In genomic region chr4:3955361-3956164, GRCh38 we compare ENCODE assay signal across 8 cellular contexts.
DNase-seq lines count a peak whose midpoint lies in the region; ATAC-seq and TF ChIP-seq lines count a peak whose summit lies in the region.
"Not testable (repeated sequence)": the region's sequence is repeated elsewhere in the genome, so short reads cannot be mapped to it uniquely, and the experiment has no call there.

No MANE protein-coding gene starts in this region.

- not testable (repeated sequence) for H3K9me1 ChIP-seq in IMR-90 (ENCODE audit: insufficient read depth, low read length)

- H3K9me3 ChIP-seq in IMR-90 (ENCODE audit: control insufficient read depth, insufficient read depth, low read length); OCI-LY7 (ENCODE audit: low read length): not testable (repeated sequence)

- not testable (repeated sequence) for H2BK20ac ChIP-seq in IMR-90 (ENCODE audit: low read depth, low read length)

- H2AFZ ChIP-seq in IMR-90 (replicated peaks; ENCODE audit: low read length, poor library complexity) (peak overlapping the region; percentile 82), OCI-LY7 (ENCODE audit: low read length) (peak overlapping the region; percentile 42; the same call in 1 of the 2 replicates)

- ATAC-seq in GM21529 (IDR thresholded peaks at IDR 0.05; ENCODE audit: unreplicated experiment) (peak; percentile 99), IMR-90 (ENCODE audit: low read depth) (peak; percentile 100)

- in situ Hi-C loops in IMR-90 (cut with MboI; ENCODE audit: low sequenced_read_pairs): not testable (repeated sequence)

- peak overlapping the region; percentile 78 for H3K9ac ChIP-seq in IMR-90 (ENCODE audit: low read depth, low read length)

- not testable (repeated sequence) for H3K36me3 ChIP-seq in IMR-90 (ENCODE audit: control insufficient read depth, insufficient read depth, low read length); OCI-LY7 (ENCODE audit: insufficient read depth, low read length)

- POLR2A ChIA-PET in IMR-90 (lab: Charles Lee; ENCODE audit: unreplicated experiment): not testable (repeated sequence)
- POLR2A ChIA-PET in OCI-LY7 (lab: Charles Lee): interaction anchor here (0.7 kb wide), 1 partner anchor 568 kb away, joined by 5 read pairs; no protein-coding TSS in a partner anchor

- H3K4me2 ChIP-seq in IMR-90 (ENCODE audit: low read depth, low read length) (0 out of 2 replicates have a peak overlapping the region, but pooled peaks have one; percentile 10), OCI-LY7 (ENCODE audit: low read length) (peak overlapping the region; percentile 73)

- 0 out of 2 replicates have a peak overlapping the region, but pooled peaks have one; percentile 59 for H3K56ac ChIP-seq in IMR-90 (ENCODE audit: extremely low read depth, insufficient read depth, low read length)

- 0% methylated on average over 10 of the region's 56 CpGs; no CpG with 5 or more reads in 1 of the 2 experiments for WGBS in IMR-90 (ENCODE audit: extremely low coverage in 2 of 2, insufficient read length in 1 of 2), 2 experiments

- not testable (repeated sequence) for H3K4ac ChIP-seq in IMR-90 (ENCODE audit: low read depth, low read length)

- DNase-seq in DMS 273 (lab: John Stamatoyannopoulos, UW; ENCODE audit: unreplicated experiment) (peak; percentile 98), IMR-90 (peak; percentile 98), OCI-LY7 (ENCODE audit: low spot score) (peak; percentile 98), epithelial cell of proximal tubule (ENCODE audit: low read depth) (peak; percentile 78), mucosa of gallbladder (ENCODE audit: low spot score) (peak; percentile 99)
- DNase-seq in activated T-cell treated with anti-CD3 and anti-CD28 coated beads, Interleukin-2, amount 50 U/mL, for 1 hour: peak; percentile 97
- peak; percentile 96 to 98 for DNase-seq in stimulated activated CD8-positive, alpha-beta memory T cell treated with anti-CD3 and anti-CD28 coated beads, Interleukin-4, amount 100 ng/mL, for 4 hours (ENCODE audit: low read depth in 2 of 2, low spot score in 1 of 2)

- not testable (repeated sequence) for H2AK5ac ChIP-seq in IMR-90 (ENCODE audit: low read depth, low read length)

- CTCF ChIA-PET in IMR-90 (lab: Yijun Ruan, JAX): not testable (repeated sequence)
- CTCF ChIA-PET in OCI-LY7 (lab: Charles Lee; ENCODE audit: unreplicated experiment): interaction anchor here (0.7 kb wide), 1 partner anchor 441 kb away, joined by 4 read pairs; no protein-coding TSS in a partner anchor

- TF ChIP-seq POLR2A in IMR-90 (IDR thresholded peaks at IDR 0.05; ENCODE audit: low read depth, low read length): not testable (repeated sequence)

- not testable (repeated sequence) for H3K14ac ChIP-seq in IMR-90 (replicated peaks; ENCODE audit: low read depth, low read length)

- 0 out of 2 replicates have a peak overlapping the region, but pooled peaks have one; percentile 23 for H2BK120ac ChIP-seq in IMR-90 (ENCODE audit: low read depth, low read length)

- peak overlapping the region; percentile 56 for H3K4me3 ChIP-seq in IMR-90 (ENCODE audit: insufficient read depth, low read depth, low read length)
- H3K4me3 ChIP-seq in OCI-LY7 (ENCODE audit: low read depth, low read length, poor library complexity, severe bottlenecking): peak overlapping the region; percentile 70
- H3K4me3 ChIP-seq in epithelial cell of proximal tubule (ENCODE audit: low read depth, low read length): peak overlapping the region; percentile 79

- intact Hi-C loops in IMR-90 (cut with micrococcal nuclease): not testable (repeated sequence)
- intact Hi-C loops in OCI-LY7 (cut with micrococcal nuclease; ENCODE audit: unreplicated experiment): loop anchor here (10.0 kb wide), 1 partner anchor 389 kb away; no protein-coding TSS in a partner anchor

- not testable (repeated sequence) for H4K5ac ChIP-seq in IMR-90 (ENCODE audit: low read depth, low read length)

- peak overlapping the region; percentile 96 for H2BK5ac ChIP-seq in IMR-90 (ENCODE audit: low read depth, low read length, poor library complexity, severe bottlenecking)

- H4K8ac ChIP-seq in IMR-90 (ENCODE audit: low read depth in 2 of 2, low read length in 2 of 2): peak overlapping the region in 1 of 2 experiments; percentile 84; a peak in 2 of 4 replicates

- H3K4me1 ChIP-seq in IMR-90 (ENCODE audit: control insufficient read depth, insufficient read depth, low read length); OCI-LY7 (ENCODE audit: insufficient read depth, low read length, poor library complexity, severe bottlenecking): not testable (repeated sequence)

- H3K79me1 ChIP-seq in IMR-90 (ENCODE audit: low read depth in 1 of 2, low read length in 2 of 2): not testable (repeated sequence)

- H3K27me3 ChIP-seq in IMR-90 (ENCODE audit: control insufficient read depth, insufficient read depth, low read length): not testable (repeated sequence)

- H4K91ac ChIP-seq in IMR-90 (ENCODE audit: insufficient read depth, low read depth, low read length): 0 out of 2 replicates have a peak overlapping the region, but pooled peaks have one; percentile 7

- H2BK15ac ChIP-seq in IMR-90 (ENCODE audit: low read depth, low read length): not testable (repeated sequence)

- H3K23ac ChIP-seq in IMR-90 (ENCODE audit: low read depth, low read length): not testable (repeated sequence)

- BruUV-seq in IMR-90 (replicated peaks; lab: Mats Ljungman, UMichigan); OCI-LY7 (replicated peaks; lab: Mats Ljungman, UMichigan): not testable (repeated sequence)

- not testable (repeated sequence) for H4K20me1 ChIP-seq in IMR-90 (ENCODE audit: insufficient read depth, low read length); OCI-LY7 (ENCODE audit: insufficient read depth, low read length)

- not testable (repeated sequence) for H3K79me2 ChIP-seq in OCI-LY7 (ENCODE audit: insufficient read depth, low read depth, low read length)

- TF ChIP-seq CTCF in IMR-90 (conservative IDR thresholded peaks at IDR 0.05; ENCODE audit: low read depth, low read length); OCI-LY7 (conservative IDR thresholded peaks at IDR 0.05; ENCODE audit: low read length); epithelial cell of proximal tubule (conservative IDR thresholded peaks at IDR 0.05; ENCODE audit: low read depth, low read length): not testable (repeated sequence)

- H2AK9ac ChIP-seq in IMR-90 (replicated peaks; ENCODE audit: low read depth, low read length, poor library complexity): not testable (repeated sequence)

- not testable (repeated sequence) for H3K9me2 ChIP-seq in OCI-LY7 (ENCODE audit: insufficient read depth, low read length)

- not testable (repeated sequence) for H3K18ac ChIP-seq in IMR-90 (ENCODE audit: low read depth, low read length)

- peak overlapping the region; percentile 90 for H3K27ac ChIP-seq in IMR-90 (ENCODE audit: insufficient read depth, low read length)
- peak overlapping the region; percentile 43 for H3K27ac ChIP-seq in OCI-LY7 (ENCODE audit: low read depth, low read length, poor library complexity, severe bottlenecking)

- not testable (repeated sequence) for TF ChIP-seq RAD21 in IMR-90 (IDR thresholded peaks at IDR 0.05; ENCODE audit: low read length)

- dilution Hi-C loops in IMR-90 (cut with HindIII; ENCODE audit: low sequenced_read_pairs, unreplicated experiment): not testable (repeated sequence)

TF ChIP-seq in IMR-90, 13 proteins besides CTCF, POLR2A, EP300 and RAD21:
- TF ChIP-seq BHLHE40 (IDR thresholded peaks at IDR 0.05; ENCODE audit: low read depth, low read length) (peak; percentile 42; the same call in 1 of the 2 replicates), MAZ (IDR thresholded peaks at IDR 0.05; ENCODE audit: borderline replicate concordance, low read depth, low read length) (peak; percentile 72; the same call in 1 of the 2 replicates), USF2 (IDR thresholded peaks at IDR 0.05; ENCODE audit: low read depth, low read length) (peak; percentile 79)

Comparison
In these comparisons a context has a peak if more than half of its experiments do, and no peak if none do; other contexts are left out.
1. Peak in every context shown above with its lines: DNase-seq, ATAC-seq, H3K4me3 ChIP-seq and H3K27ac ChIP-seq.